Comparison of ENCODE assay signal across 29 cellular contexts in the genomic region with DNA sequence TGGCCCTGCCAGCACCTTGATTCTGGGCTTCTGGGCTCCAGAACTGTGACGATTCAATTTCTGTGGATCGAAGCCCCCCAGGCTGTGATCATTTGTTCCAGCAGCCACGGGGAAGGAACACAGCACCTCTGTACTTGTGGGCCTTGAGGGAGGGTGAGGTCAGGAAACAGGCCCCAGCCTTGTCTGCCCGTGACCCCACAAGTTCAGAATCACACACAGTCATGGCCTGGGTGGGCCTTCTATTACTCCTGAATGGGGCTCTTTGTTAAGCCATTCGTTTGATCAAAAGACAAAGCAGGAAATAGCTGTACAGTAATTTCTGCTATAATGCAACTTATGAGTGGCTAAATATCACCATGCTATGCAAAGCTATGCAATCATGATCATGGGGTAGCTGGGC. TPM values are rescaled to one million over a fixed set of nuclear protein-coding genes. Genes with fewer than 3 reads are reported as not detected.
"Had no signal": no experiment of that assay in that cellular context is flagged by ENCODE, and none has a peak within 500 bp of the region (broad histone marks: within the 10 kb centered on the region; RNA-seq: fewer than 3 reads in every experiment).

No MANE protein-coding gene starts in this region.

- H3K36me3 Mint-ChIP-seq: activated CD8-positive, alpha-beta memory T cell treated with anti-CD3 and anti-CD28 coated beads, Interleukin-2, amount 10 ng/mL, durations not matched to agents 7 days and 5 days; activated naive CD4-positive, alpha-beta T cell treated with anti-CD3 and anti-CD28 coated beads, Interleukin-2, amount 50 U/mL, for 72 hours; IgD-negative memory B cell had no signal

- H3K4me3 Mint-ChIP-seq: activated B cell treated with CpG ODN at 0.5 μM for 24 hours; activated CD4-positive, alpha-beta T cell treated with anti-CD3 and anti-CD28 coated beads, Interleukin-2, amount 10 ng/mL, durations not matched to agents 24 days and 14 days; activated CD8-positive, alpha-beta memory T cell treated with anti-CD3 and anti-CD28 coated beads, Interleukin-2, amount 10 ng/mL, durations not matched to agents 7 days and 5 days; activated naive CD8-positive, alpha-beta T cell treated with anti-CD3 and anti-CD28 coated beads, Interleukin-2, amount 50 U/mL, for 24 hours; activated T-cell treated with anti-CD3 and anti-CD28 coated beads, Interleukin-2, amount 50 U/mL, for 24 hours; IgD-negative memory B cell; T-helper 17 cell had no signal

- H3K27me3 Mint-ChIP-seq: activated B cell treated with CpG ODN at 0.5 μM for 24 hours; activated CD4-positive, alpha-beta T cell treated with anti-CD3 and anti-CD28 coated beads, Interleukin-2, amount 10 ng/mL, durations not matched to agents 24 days and 14 days; activated CD8-positive, alpha-beta memory T cell treated with anti-CD3 and anti-CD28 coated beads, Interleukin-2, amount 10 ng/mL, durations not matched to agents 7 days and 5 days; activated naive CD8-positive, alpha-beta T cell treated with anti-CD3 and anti-CD28 coated beads, Interleukin-2, amount 50 U/mL, for 24 hours; activated T-cell treated with anti-CD3 and anti-CD28 coated beads, Interleukin-2, amount 50 U/mL, for 24 hours; T-helper 17 cell had no signal

- H3K9me3 ChIP-seq: ascending aorta, body of pancreas, MG63, Peyer's patch had no signal

- H3K4me3 ChIP-seq: ascending aorta, body of pancreas, MG63, Peyer's patch had no signal

- DNase-seq: activated B cell treated with CpG ODN at 0.5 μM for 24 hours; activated CD4-positive, alpha-beta T cell treated with anti-CD3 and anti-CD28 coated beads for 1 hour; activated CD4-positive, alpha-beta T cell treated with anti-CD3 and anti-CD28 coated beads, Interleukin-2, amount 10 ng/mL, durations not matched to agents 24 days and 14 days; activated CD4-positive, alpha-beta T cell treated with anti-CD3 and anti-CD28 coated beads, Interleukin-2, amount 50 U/mL, for 48 hours; activated CD8-positive, alpha-beta memory T cell treated with anti-CD3 and anti-CD28 coated beads, Interleukin-2, amount 10 ng/mL, durations not matched to agents 7 days and 5 days; activated effector memory CD4-positive, alpha-beta T cell treated with anti-CD3 and anti-CD28 coated beads, Interleukin-2, amount 50 U/mL, for 16 hours; activated naive CD4-positive, alpha-beta T cell treated with Interleukin-2 at 50 U/mL for 16 hours; activated naive CD8-positive, alpha-beta T cell treated with anti-CD3 and anti-CD28 coated beads, Interleukin-2, amount 50 U/mL, for 24 hours; activated T-cell treated with anti-CD3 and anti-CD28 coated beads, Interleukin-2, amount 50 U/mL, for 24 hours; amniotic stem cell; body of pancreas; KG1; MG63; MV-4-11; NCI-H1092 treated with DMSO at 0.1 percent for 48 hours; NCI-H1417 treated with DMSO at 0.1 percent for 48 hours; NCI-H1694 treated with DMSO at 0.1 percent for 48 hours; NCI-H2029 treated with DMSO at 0.1 percent for 48 hours; NCI-H510A treated with DMSO at 0.1 percent for 48 hours; NCI-H69; NK-92 treated with Interleukin-12 subunit alpha and Interleukin-12 subunit beta, amount 100 ng/mL, for 24 hours; Peyer's patch; SHP77 treated with DMSO at 0.1 percent for 48 hours; T-helper 17 cell; T-helper 9 cell had no signal

- H3K27ac ChIP-seq: ascending aorta, body of pancreas, Peyer's patch had no signal

- ATAC-seq: activated CD8-positive, alpha-beta memory T cell treated with anti-CD3 and anti-CD28 coated beads, Interleukin-2, amount 10 ng/mL, durations not matched to agents 7 days and 5 days; activated naive CD4-positive, alpha-beta T cell treated with anti-CD3 and anti-CD28 coated beads, Interleukin-2, amount 50 U/mL, for 72 hours; activated naive CD8-positive, alpha-beta T cell treated with anti-CD3 and anti-CD28 coated beads, Interleukin-2, amount 50 U/mL, for 24 hours; body of pancreas; T-helper 17 cell had no signal

- H3K27me3 ChIP-seq: ascending aorta, body of pancreas, MG63, Peyer's patch had no signal

- H3K27ac Mint-ChIP-seq: activated B cell treated with CpG ODN at 0.5 μM for 24 hours; activated CD4-positive, alpha-beta T cell treated with anti-CD3 and anti-CD28 coated beads, Interleukin-2, amount 10 ng/mL, durations not matched to agents 24 days and 14 days; activated CD8-positive, alpha-beta memory T cell treated with anti-CD3 and anti-CD28 coated beads, Interleukin-2, amount 10 ng/mL, durations not matched to agents 7 days and 5 days; activated naive CD4-positive, alpha-beta T cell treated with anti-CD3 and anti-CD28 coated beads, Interleukin-2, amount 50 U/mL, for 72 hours; activated naive CD8-positive, alpha-beta T cell treated with anti-CD3 and anti-CD28 coated beads, Interleukin-2, amount 50 U/mL, for 24 hours; activated T-cell treated with anti-CD3 and anti-CD28 coated beads, Interleukin-2, amount 50 U/mL, for 24 hours; IgD-negative memory B cell; T-helper 17 cell had no signal

- H3K9me3 Mint-ChIP-seq: activated B cell treated with CpG ODN at 0.5 μM for 24 hours; activated CD4-positive, alpha-beta T cell treated with anti-CD3 and anti-CD28 coated beads, Interleukin-2, amount 10 ng/mL, durations not matched to agents 24 days and 14 days; activated naive CD4-positive, alpha-beta T cell treated with anti-CD3 and anti-CD28 coated beads, Interleukin-2, amount 50 U/mL, for 72 hours; activated naive CD8-positive, alpha-beta T cell treated with anti-CD3 and anti-CD28 coated beads, Interleukin-2, amount 50 U/mL, for 24 hours; activated T-cell treated with anti-CD3 and anti-CD28 coated beads, Interleukin-2, amount 50 U/mL, for 24 hours; IgD-negative memory B cell had no signal

- H3K36me3 ChIP-seq: ascending aorta, Peyer's patch had no signal

- H3K4me1 ChIP-seq: ascending aorta, body of pancreas, Peyer's patch had no signal

RNA-seq across cellular contexts. Expression of gene ST6GALNAC2, which starts 10.1 kb away (rescaled TPM):
- total RNA-seq: activated B cell treated with CpG ODN at 0.5 μM for 24 hours; activated CD4-positive, alpha-beta T cell treated with anti-CD3 and anti-CD28 coated beads, Interleukin-2, amount 10 ng/mL, durations not matched to agents 24 days and 14 days; activated CD8-positive, alpha-beta memory T cell treated with anti-CD3 and anti-CD28 coated beads, Interleukin-2, amount 10 ng/mL, durations not matched to agents 7 days and 5 days; activated naive CD4-positive, alpha-beta T cell treated with anti-CD3 and anti-CD28 coated beads, Interleukin-2, amount 50 U/mL, for 72 hours had no signal

RNA-seq across cellular contexts. Expression of gene PRCD, which starts 35.7 kb away (rescaled TPM):
- total RNA-seq: activated CD4-positive, alpha-beta T cell treated with anti-CD3 and anti-CD28 coated beads, Interleukin-2, amount 10 ng/mL, durations not matched to agents 24 days and 14 days; activated CD8-positive, alpha-beta memory T cell treated with anti-CD3 and anti-CD28 coated beads, Interleukin-2, amount 10 ng/mL, durations not matched to agents 7 days and 5 days; activated naive CD4-positive, alpha-beta T cell treated with anti-CD3 and anti-CD28 coated beads, Interleukin-2, amount 50 U/mL, for 72 hours; bronchial epithelial cell had no signal

RNA-seq across cellular contexts. Expression of gene CYGB, which starts 38.1 kb away (rescaled TPM):
- total RNA-seq: activated CD4-positive, alpha-beta T cell treated with anti-CD3 and anti-CD28 coated beads, Interleukin-2, amount 10 ng/mL, durations not matched to agents 24 days and 14 days; activated CD8-positive, alpha-beta memory T cell treated with anti-CD3 and anti-CD28 coated beads, Interleukin-2, amount 10 ng/mL, durations not matched to agents 7 days and 5 days; activated naive CD4-positive, alpha-beta T cell treated with anti-CD3 and anti-CD28 coated beads, Interleukin-2, amount 50 U/mL, for 72 hours; T-helper 17 cell had no signal
